ENCODE assay signal across 9 cellular contexts in genomic region chr22:40818192-40818746, GRCh38. TPM values are rescaled to one million over a fixed set of nuclear protein-coding genes. Genes with fewer than 3 reads are reported as not detected.
DNase-seq lines count a peak whose midpoint lies in the region; ATAC-seq and TF ChIP-seq lines count a peak whose summit lies in the region.
"Had no signal": no experiment of that assay in that cellular context is flagged by ENCODE, and none has a peak within 500 bp of the region (broad histone marks: within the 10 kb centered on the region; RNA-seq: fewer than 3 reads in every experiment).

No MANE protein-coding gene starts in this region.

- TF ChIP-seq CTCF in choroid plexus epithelial cell (conservative IDR thresholded peaks at IDR 0.05; ENCODE audit: low read depth, low read length) (no peak), nephron progenitor cell (IDR thresholded peaks at IDR 0.05) (no peak)

- no peaks in the 10 kb centered on the region for H3K9me3 ChIP-seq in MG63

- peaks cover 39% of the 10 kb centered on the region for H3K4me1 Mint-ChIP-seq in nephron progenitor cell

- H3K4me3 Mint-ChIP-seq in nephron progenitor cell: peak overlapping the region; percentile 98

- no peaks in the 10 kb centered on the region for H3K27me3 Mint-ChIP-seq in nephron progenitor cell (ENCODE audit: low read depth, poor library complexity)

- H3K36me3 ChIP-seq in MG63: peaks cover 27% of the 10 kb centered on the region

- H3K36me3 Mint-ChIP-seq in nephron progenitor cell (ENCODE audit: low read depth): peaks cover 34% of the 10 kb centered on the region

- peak overlapping the region; percentile 98 for H3K27ac Mint-ChIP-seq in nephron progenitor cell

- intact Hi-C loops in posterior vena cava (cut with DNase I): no loop called here

- DNase-seq in GF-D8 (lab: John Stamatoyannopoulos, UW): peak; percentile 36
- no peak for DNase-seq in MG63
- DNase-seq in choroid plexus epithelial cell (ENCODE audit: low read depth): no peak
- DNase-seq in nephron progenitor cell: no peak
- no peak for DNase-seq in posterior vena cava (ENCODE audit: low spot score)
- no peak for DNase-seq in NCI-H748 (lab: John Stamatoyannopoulos, UW; ENCODE audit: unreplicated experiment)
- DNase-seq in G401 (ENCODE audit: low spot score): no peak

- in situ Hi-C loops in G401 (cut with HindIII; ENCODE audit: low sequenced_read_pairs): no loop called here

- H3K9me3 Mint-ChIP-seq in nephron progenitor cell: no peaks in the 10 kb centered on the region

- no peak for ATAC-seq in GM18861 (IDR thresholded peaks at IDR 0.05; ENCODE audit: unreplicated experiment)

- peak overlapping the region; percentile 93 for H3K4me3 ChIP-seq in MG63
- peak overlapping the region; percentile 96 for H3K4me3 ChIP-seq in choroid plexus epithelial cell (ENCODE audit: low read depth, low read length)

- no peaks in the 10 kb centered on the region for H3K27me3 ChIP-seq in MG63

RNA-seq across cellular contexts. Expression of gene SLC25A17, which starts 0.9 kb away (rescaled TPM):
- 46.8 and 50.8 TPM in 2 replicates for total RNA-seq in MG63 (2014; rRNA removed; shearing (Covaris generic); ENCODE audit: low replicate concordance)
- 10 to 100 TPM; 11.7 to 13.4 TPM for total RNA-seq in posterior vena cava
- 47.6 and 67.7 TPM in 2 replicates for total RNA-seq in G401 (2014; rRNA removed; shearing (Covaris generic))

RNA-seq across cellular contexts. Expression of gene ST13, which starts 38.2 kb away (rescaled TPM):
- total RNA-seq in MG63 (2014; rRNA removed; shearing (Covaris generic); ENCODE audit: low replicate concordance): 314 and 355 TPM in 2 replicates
- total RNA-seq in posterior vena cava: 100 to 1,000 TPM; 143 to 151 TPM
- 213 and 354 TPM in 2 replicates for total RNA-seq in G401 (2014; rRNA removed; shearing (Covaris generic))

RNA-seq across cellular contexts. Expression of gene XPNPEP3, which starts 38.7 kb away (rescaled TPM):
- total RNA-seq in MG63 (2014; rRNA removed; shearing (Covaris generic); ENCODE audit: low replicate concordance): 3.0 and 5.8 TPM in 2 replicates
- total RNA-seq in posterior vena cava: 10 to 100 TPM; 11.7 to 12.6 TPM
- total RNA-seq in G401 (2014; rRNA removed; shearing (Covaris generic)): 8.7 and 9.2 TPM in 2 replicates

RNA-seq across cellular contexts. Expression of gene DNAJB7, which starts 43.6 kb away (rescaled TPM):
- not detected in 2 replicates for total RNA-seq in MG63 (2014; rRNA removed; shearing (Covaris generic); ENCODE audit: low replicate concordance)
- total RNA-seq in posterior vena cava: not detected
- not detected in 2 replicates for total RNA-seq in G401 (2014; rRNA removed; shearing (Covaris generic))
- total RNA-seq: M059J had no signal
